In genomic region chrX:52261125-52261462, GRCh38 we compare ENCODE assay signal across 2 cellular contexts.
TF ChIP-seq lines count a peak whose summit lies in the region.

No MANE protein-coding gene starts in this region.

TF ChIP-seq in A549, 52 proteins besides CTCF, POLR2A, EP300 and RAD21 (continued from another document):
- TF ChIP-seq RFX5 (IDR thresholded peaks at IDR 0.05) (no peak), REST (IDR thresholded peaks at IDR 0.05) (no peak), KDM1A (IDR thresholded peaks at IDR 0.05; ENCODE audit: low read depth) (no peak), RCOR1 (IDR thresholded peaks at IDR 0.05; ENCODE audit: low read depth, low read length) (no peak), ATOH8 (CRISPR knock-in tag; IDR thresholded peaks at IDR 0.05; ENCODE audit: low read depth) (no peak)

TF ChIP-seq in HepG2, 621 proteins besides CTCF, POLR2A, EP300 and RAD21 (continued from another document):
- TF ChIP-seq, protein P1, sequence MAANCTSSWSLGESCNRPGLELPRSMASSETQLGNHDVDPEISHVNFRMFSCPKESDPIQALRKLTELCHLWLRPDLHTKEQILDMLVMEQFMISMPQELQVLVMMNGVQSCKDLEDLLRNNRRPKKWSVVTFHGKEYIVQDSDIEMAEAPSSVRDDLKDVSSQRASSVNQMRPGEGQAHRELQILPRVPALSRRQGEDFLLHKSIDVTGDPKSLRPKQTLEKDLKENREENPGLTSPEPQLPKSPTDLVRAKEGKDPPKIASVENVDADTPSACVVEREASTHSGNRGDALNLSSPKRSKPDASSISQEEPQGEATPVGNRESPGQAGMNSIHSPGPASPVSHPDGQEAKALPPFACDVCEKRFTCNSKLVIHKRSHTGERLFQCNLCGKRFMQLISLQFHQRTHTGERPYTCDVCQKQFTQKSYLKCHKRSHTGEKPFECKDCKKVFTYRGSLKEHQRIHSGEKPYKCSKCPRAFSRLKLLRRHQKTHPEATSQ (CRISPR knock-in tag; IDR thresholded peaks at IDR 0.05; ENCODE audit: borderline replicate concordance) = no peak
- no peak for TF ChIP-seq SP5 (CRISPR knock-in tag; IDR thresholded peaks at IDR 0.05; ENCODE audit: borderline replicate concordance, low read depth)
- TF ChIP-seq AHR (CRISPR knock-in tag; IDR thresholded peaks at IDR 0.05) = no peak
- no peak for TF ChIP-seq ZBTB44 (CRISPR knock-in tag; IDR thresholded peaks at IDR 0.05)
- TF ChIP-seq CEBPZ (IDR thresholded peaks at IDR 0.05; ENCODE audit: low read length) = no peak
- TF ChIP-seq ZNF510 (CRISPR knock-in tag; IDR thresholded peaks at IDR 0.05; ENCODE audit: low read depth) = no peak
